Comparison of ENCODE assay signal across 28 cellular contexts in the genomic region with DNA sequence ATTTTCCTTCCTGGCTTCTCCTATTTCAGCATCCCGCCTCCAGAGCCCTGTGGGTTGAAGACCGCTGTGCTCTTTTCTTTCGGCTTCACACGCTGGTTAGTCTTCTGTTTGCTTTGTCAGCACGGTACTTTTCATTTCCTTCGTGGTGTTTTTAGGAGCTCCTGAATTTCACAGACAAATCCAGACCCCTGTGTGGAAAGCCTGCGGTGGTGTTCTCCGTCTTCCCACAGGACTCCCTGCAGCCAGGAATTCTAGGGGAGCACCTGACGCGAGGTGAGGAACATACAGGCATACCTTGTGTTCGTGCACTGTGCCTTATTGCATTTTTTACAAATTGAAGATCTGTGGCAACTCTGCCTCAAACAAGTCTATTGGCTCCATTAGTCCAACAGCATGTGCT.
"Had no signal": no experiment of that assay in that cellular context is flagged by ENCODE, and none has a peak within 500 bp of the region (broad histone marks: within the 10 kb centered on the region; RNA-seq: fewer than 3 reads in every experiment).

No MANE protein-coding gene starts in this region.

- H3K27me3 Mint-ChIP-seq: activated CD4-positive, alpha-beta memory T cell treated with anti-CD3 and anti-CD28 coated beads for 36 hours; activated naive CD4-positive, alpha-beta T cell treated with anti-CD3 and anti-CD28 coated beads, Interleukin-2, amount 10 ng/mL, durations not matched to agents 7 days and 5 days had no signal

- H3K36me3 ChIP-seq: brain microvascular endothelial cell had no signal

- H3K9me3 Mint-ChIP-seq: activated B cell treated with CpG ODN at 0.5 μM for 24 hours; activated CD4-positive, alpha-beta memory T cell treated with anti-CD3 and anti-CD28 coated beads for 36 hours; activated naive CD4-positive, alpha-beta T cell treated with anti-CD3 and anti-CD28 coated beads, Interleukin-2, amount 10 ng/mL, durations not matched to agents 7 days and 5 days; activated T-cell treated with anti-CD3 and anti-CD28 coated beads, Interleukin-2, amount 50 U/mL, for 4 hours; activated T-helper 1 cell treated with anti-CD3 and anti-CD28 coated beads, Interleukin-12 subunit alpha, Interleukin-12 subunit beta, Interleukin-2, Interleukin-4 antibody, amounts not matched to agents 30 ng/mL and 10 ng/mL and 1 ng/mL, durations not matched to agents 14 hours and 24 hours and 36 hours had no signal

- H3K36me3 Mint-ChIP-seq: activated CD4-positive, alpha-beta memory T cell treated with anti-CD3 and anti-CD28 coated beads for 36 hours; activated naive CD4-positive, alpha-beta T cell treated with anti-CD3 and anti-CD28 coated beads, Interleukin-2, amount 10 ng/mL, durations not matched to agents 7 days and 5 days; activated naive CD8-positive, alpha-beta T cell had no signal

- H3K4me1 Mint-ChIP-seq: activated B cell treated with CpG ODN at 0.5 μM for 24 hours; activated naive CD4-positive, alpha-beta T cell treated with anti-CD3 and anti-CD28 coated beads, Interleukin-2, amount 10 ng/mL, durations not matched to agents 7 days and 5 days; activated naive CD8-positive, alpha-beta T cell treated with anti-CD3 and anti-CD28 coated beads, Interleukin-2, amount 50 U/mL, for 24 hours had no signal

- H3K27me3 ChIP-seq: brain microvascular endothelial cell had no signal

- H3K27ac ChIP-seq: brain microvascular endothelial cell, VCaP had no signal

- DNase-seq: activated B cell treated with CpG ODN at 0.5 μM for 24 hours; activated CD4-positive, alpha-beta memory T cell treated with anti-CD3 and anti-CD28 coated beads for 36 hours; activated CD4-positive, alpha-beta T cell treated with anti-CD3 and anti-CD28 coated beads for 4 hours; activated CD4-positive, alpha-beta T cell treated with anti-CD3 and anti-CD28 coated beads, Interleukin-2, amount 50 U/mL, for 1 hour; activated CD4-positive, CD25-positive, alpha-beta regulatory T cell treated with anti-CD3 and anti-CD28 coated beads, Interleukin-2, amount 50 U/mL, for 72 hours; activated CD8-positive, alpha-beta memory T cell treated with anti-CD3 and anti-CD28 coated beads, Interleukin-2, amount 50 U/mL, for 4 hours; activated effector memory CD4-positive, alpha-beta T cell treated with Interleukin-2 at 50 U/mL for 16 hours; activated naive CD4-positive, alpha-beta T cell treated with anti-CD3 and anti-CD28 coated beads, Interleukin-2, amount 10 ng/mL, durations not matched to agents 7 days and 5 days; activated naive CD8-positive, alpha-beta T cell treated with anti-CD3 and anti-CD28 coated beads, Interleukin-2, amount 50 U/mL, for 24 hours; activated T-cell treated with anti-CD3 and anti-CD28 coated beads for 4 hours; activated T-cell treated with anti-CD3 and anti-CD28 coated beads, Interleukin-2, amount 50 U/mL, for 4 hours; brain microvascular endothelial cell; central memory CD4-positive, alpha-beta T cell; NCI-H1105; NCI-H1417 treated with DMSO at 0.1 percent for 48 hours; NCI-H187 treated with DMSO at 0.1 percent for 48 hours; NCI-H2081; NCI-H345; NCI-H524 treated with DMSO at 0.1 percent for 48 hours; PC-3; Right ventricle myocardium superior; SW 1271; T-helper 1 cell; T-helper 2 cell; T-helper 9 cell had no signal

- H3K27ac Mint-ChIP-seq: activated B cell treated with CpG ODN at 0.5 μM for 24 hours; activated CD4-positive, alpha-beta memory T cell treated with anti-CD3 and anti-CD28 coated beads for 36 hours; activated naive CD4-positive, alpha-beta T cell treated with anti-CD3 and anti-CD28 coated beads, Interleukin-2, amount 10 ng/mL, durations not matched to agents 7 days and 5 days; activated naive CD8-positive, alpha-beta T cell; activated naive CD8-positive, alpha-beta T cell treated with anti-CD3 and anti-CD28 coated beads, Interleukin-2, amount 50 U/mL, for 24 hours; activated T-helper 1 cell treated with anti-CD3 and anti-CD28 coated beads, Interleukin-12 subunit alpha, Interleukin-12 subunit beta, Interleukin-2, Interleukin-4 antibody, amounts not matched to agents 30 ng/mL and 10 ng/mL and 1 ng/mL, durations not matched to agents 14 hours and 24 hours and 36 hours had no signal

- H3K4me3 Mint-ChIP-seq: activated B cell treated with CpG ODN at 0.5 μM for 24 hours; activated CD4-positive, alpha-beta memory T cell treated with anti-CD3 and anti-CD28 coated beads for 36 hours; activated naive CD4-positive, alpha-beta T cell treated with anti-CD3 and anti-CD28 coated beads, Interleukin-2, amount 10 ng/mL, durations not matched to agents 7 days and 5 days; activated naive CD8-positive, alpha-beta T cell; activated naive CD8-positive, alpha-beta T cell treated with anti-CD3 and anti-CD28 coated beads, Interleukin-2, amount 50 U/mL, for 24 hours; activated T-cell treated with anti-CD3 and anti-CD28 coated beads, Interleukin-2, amount 50 U/mL, for 4 hours; activated T-helper 1 cell treated with anti-CD3 and anti-CD28 coated beads, Interleukin-12 subunit alpha, Interleukin-12 subunit beta, Interleukin-2, Interleukin-4 antibody, amounts not matched to agents 30 ng/mL and 10 ng/mL and 1 ng/mL, durations not matched to agents 14 hours and 24 hours and 36 hours had no signal

- ATAC-seq: activated naive CD8-positive, alpha-beta T cell treated with anti-CD3 and anti-CD28 coated beads, Interleukin-2, amount 50 U/mL, for 24 hours; activated T-cell treated with anti-CD3 and anti-CD28 coated beads, Interleukin-2, amount 50 U/mL, for 4 hours; PC-3 had no signal
